Comparison of ENCODE assay signal across 19 cellular contexts in genomic region chr2:66966631-66967030, GRCh38.
DNase-seq lines count a peak whose midpoint lies in the region; ATAC-seq, FAIRE-seq and TF ChIP-seq lines count a peak whose summit lies in the region.
"Had no signal": no experiment of that assay in that cellular context is flagged by ENCODE, and none has a peak within 500 bp of the region (broad histone marks: within the 10 kb centered on the region; RNA-seq: fewer than 3 reads in every experiment).

No MANE protein-coding gene starts in this region.

- no peaks in the 10 kb centered on the region for H3K36me3 ChIP-seq in astrocyte (ENCODE audit: insufficient read depth, low read length)
- H3K36me3 ChIP-seq: BE2C had no signal

- no peak overlapping the region for H2AFZ ChIP-seq in astrocyte (ENCODE audit: low read depth, low read length)
- H2AFZ ChIP-seq: GM23248 had no signal

- FAIRE-seq in astrocyte (lab: Jason Lieb, UNC), result no peak
- FAIRE-seq: A549, G401.6, GM12891, H54 had no signal

- no peak for ATAC-seq in HG02678 (IDR thresholded peaks at IDR 0.05; ENCODE audit: unreplicated experiment)
- ATAC-seq: A549, HCT116 had no signal

- H3K4me2 ChIP-seq in astrocyte (ENCODE audit: low read length), result no peak overlapping the region
- H3K4me2 ChIP-seq: A549 had no signal

- H4K20me1 ChIP-seq in astrocyte (ENCODE audit: insufficient read depth, low read length), result no peaks in the 10 kb centered on the region

- no peak overlapping the region for H3K27ac ChIP-seq in astrocyte (ENCODE audit: low read depth, low read length)
- H3K27ac ChIP-seq: A549, C4-2B, GM23248 had no signal

- no peaks in the 10 kb centered on the region for H3K79me2 ChIP-seq in astrocyte (ENCODE audit: insufficient read depth, low read length)

- H3K9ac ChIP-seq in astrocyte (ENCODE audit: low read length), result no peak overlapping the region
- H3K9ac ChIP-seq: GM23248 had no signal

- H3K4me1 Mint-ChIP-seq in astrocyte (ENCODE audit: low read depth, unreplicated experiment) (no peaks in the 10 kb centered on the region), nephron (peaks cover 15% of the 10 kb centered on the region)
- H3K4me1 Mint-ChIP-seq: CD4-positive, alpha-beta memory T cell had no signal

- H3K4me1 ChIP-seq in astrocyte (ENCODE audit: insufficient read depth, low read length), result no peaks in the 10 kb centered on the region
- H3K4me1 ChIP-seq: A549, BE2C had no signal

- H3K4me3 Mint-ChIP-seq in astrocyte (ENCODE audit: unreplicated experiment) (no peak overlapping the region), nephron (no peak overlapping the region)
- H3K4me3 Mint-ChIP-seq: CD4-positive, alpha-beta memory T cell had no signal

- peak; percentile 55 for DNase-seq in astrocyte (ENCODE audit: low read depth)
- DNase-seq in fibroblast of pulmonary artery (ENCODE audit: low read depth), result peak; percentile 44
- no peak for DNase-seq in ecto neural progenitor cell (ENCODE audit: low spot score)
- DNase-seq in erythroblast (lab: John Stamatoyannopoulos, UW), result no peak
- DNase-seq: BE2C; CD4-positive, alpha-beta memory T cell; COR-L47; DMS153; DMS79 treated with DMSO at 0.1 percent for 48 hours; EL; GM23248 had no signal

- H3K9me3 Mint-ChIP-seq in astrocyte (ENCODE audit: unreplicated experiment) (peaks cover 4% of the 10 kb centered on the region), nephron (peaks cover 3% of the 10 kb centered on the region)

- no peak overlapping the region for H3K4me3 ChIP-seq in astrocyte (ENCODE audit: insufficient read depth, low read depth, low read length)
- no peak overlapping the region for H3K4me3 ChIP-seq in fibroblast of pulmonary artery (replicated peaks; ENCODE audit: low read depth, low read length)
- H3K4me3 ChIP-seq: A549, GM23248 had no signal

- H3K27ac Mint-ChIP-seq in astrocyte (ENCODE audit: unreplicated experiment) (no peak overlapping the region), nephron (peak overlapping the region in 2 of 3 experiments; percentile 39 to 41)
- H3K27ac Mint-ChIP-seq: CD4-positive, alpha-beta memory T cell had no signal

- H3K27me3 Mint-ChIP-seq in astrocyte (ENCODE audit: low read depth, unreplicated experiment) (peaks cover 1% of the 10 kb centered on the region), nephron (ENCODE audit: low read depth) (no peaks in the 10 kb centered on the region)
- H3K27me3 Mint-ChIP-seq: CD4-positive, alpha-beta memory T cell had no signal

- no peaks in the 10 kb centered on the region for H3K9me3 ChIP-seq in astrocyte (ENCODE audit: insufficient read depth, low read depth, low read length)
- H3K9me3 ChIP-seq: A549, BE2C had no signal

- H3K36me3 Mint-ChIP-seq in astrocyte (ENCODE audit: low read depth, unreplicated experiment), result no peaks in the 10 kb centered on the region
- peaks cover 3% of the 10 kb centered on the region for H3K36me3 Mint-ChIP-seq in nephron (ENCODE audit: low read depth)
- H3K36me3 Mint-ChIP-seq: CD4-positive, alpha-beta memory T cell had no signal

- H3K27me3 ChIP-seq in astrocyte (ENCODE audit: insufficient read depth, low read length), result no peaks in the 10 kb centered on the region
- H3K27me3 ChIP-seq: BE2C had no signal

- TF ChIP-seq CTCF in astrocyte (IDR thresholded peaks at IDR 0.05; ENCODE audit: insufficient read depth, low read depth, low read length) (no peak), fibroblast of pulmonary artery (IDR thresholded peaks at IDR 0.05; ENCODE audit: low read length, missing control alignments) (no peak), nephron (IDR thresholded peaks at IDR 0.05; ENCODE audit: unreplicated experiment in 3 of 3) (no peak)

- TF ChIP-seq POLR2A in erythroblast (IDR thresholded peaks at IDR 0.05; ENCODE audit: low read length), result no peak

Comparison
In these comparisons a context has a peak if more than half of its experiments do, and no peak if none do; other contexts are left out.
1. DNase-seq: peak in astrocyte (single experiment) and fibroblast of pulmonary artery (single experiment); none in ecto neural progenitor cell (single experiment) and erythroblast (0 of 2).